Comparison of ENCODE assay signal across 8 cellular contexts in the genomic region with DNA sequence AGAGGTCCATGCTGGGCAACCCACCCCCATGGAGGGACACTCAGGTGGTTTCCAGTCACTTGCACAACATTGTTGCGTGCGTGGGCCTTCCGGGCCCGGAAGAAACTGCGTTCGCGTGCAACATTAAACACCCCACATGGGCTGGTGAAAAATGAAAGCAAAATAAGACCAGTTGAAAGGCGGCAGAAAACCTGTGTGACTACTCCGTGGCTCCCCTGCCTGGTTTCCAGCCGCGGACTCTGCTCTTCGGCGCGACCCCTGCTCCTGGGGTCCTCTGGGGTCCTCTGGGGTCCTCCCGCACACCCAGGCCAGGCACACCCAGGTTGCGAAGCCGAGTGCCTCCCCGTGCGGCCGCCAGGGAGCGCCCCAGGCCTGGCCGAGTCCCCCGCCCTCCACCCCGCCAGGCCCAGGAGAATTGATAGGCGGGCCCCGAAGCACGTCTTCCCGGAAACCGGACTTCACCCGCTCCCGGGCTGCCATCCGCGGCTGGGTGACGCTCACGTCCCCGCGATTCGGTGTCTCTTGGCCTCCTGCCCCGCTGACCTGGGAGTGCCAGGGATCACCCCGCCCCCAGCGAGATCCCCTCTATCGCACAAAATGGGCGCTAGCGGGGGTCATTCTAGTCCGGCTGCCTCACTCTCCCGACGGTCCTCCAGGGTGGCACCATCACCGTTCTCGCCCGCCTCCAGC. TPM values are rescaled to one million over a fixed set of nuclear protein-coding genes. Genes with fewer than 3 reads are reported as not detected.
DNase-seq lines count a peak whose midpoint lies in the region; ATAC-seq and TF ChIP-seq lines count a peak whose summit lies in the region.

No MANE protein-coding gene starts in this region.

- peaks cover 29% of the 10 kb centered on the region for H3K4me1 Mint-ChIP-seq in activated CD8-positive, alpha-beta T cell treated with anti-CD3 and anti-CD28 coated beads for 36 hours (ENCODE audit: low read depth)
- no peaks in the 10 kb centered on the region for H3K4me1 Mint-ChIP-seq in neural crest cell

- POLR2A ChIA-PET in activated CD8-positive, alpha-beta T cell treated with anti-CD3 and anti-CD28 coated beads for 36 hours (lab: Charles Lee), result interaction anchor here (0.6 to 1.1 kb wide), 3 partner anchors 9 to 330 kb away, joined by 3 to 4 read pairs (median 3); no protein-coding TSS in a partner anchor

- ATAC-seq in GM21825 (IDR thresholded peaks at IDR 0.05; ENCODE audit: unreplicated experiment), result peak; percentile 67
- ATAC-seq in activated CD8-positive, alpha-beta T cell treated with anti-CD3 and anti-CD28 coated beads for 36 hours, result peak; percentile 92

- intact Hi-C loops in activated CD8-positive, alpha-beta T cell treated with anti-CD3 and anti-CD28 coated beads for 36 hours (cut with micrococcal nuclease), result no loop called here
- intact Hi-C loops in testis (cut with DNase I; ENCODE audit: low total_unique reads), result no loop called here

- CTCF ChIA-PET in activated CD8-positive, alpha-beta T cell treated with anti-CD3 and anti-CD28 coated beads for 36 hours (lab: Charles Lee), result interaction anchor here (0.9 to 2.3 kb wide), 7 partner anchors 31 to 158 kb away, joined by 3 to 8 read pairs (median 5); no protein-coding TSS in a partner anchor

- 25 to 36% methylated on average over 14 to 50 of the region's 50 CpGs for WGBS in testis, 2 donors

- H3K4me3 ChIP-seq in epithelial cell of esophagus (ENCODE audit: low read length), result peak overlapping the region; percentile 36
- peak overlapping the region; percentile 39 to 58 for H3K4me3 ChIP-seq in testis

- H3K27ac Mint-ChIP-seq in activated CD8-positive, alpha-beta T cell treated with anti-CD3 and anti-CD28 coated beads for 36 hours, result peak overlapping the region; percentile 95
- no peak overlapping the region for H3K27ac Mint-ChIP-seq in neural crest cell (ENCODE audit: unreplicated experiment)

- DNase-seq in ELF-1 (ENCODE audit: low read depth, low spot score) (peak; percentile 70), MV-4-11 (lab: John Stamatoyannopoulos, UW) (peak; percentile 64), epithelial cell of esophagus (ENCODE audit: low read depth) (peak; percentile 47), neural crest cell (ENCODE audit: low read depth, low spot score) (no peak), testis (peak; percentile 72), NCI-H2107 (lab: John Stamatoyannopoulos, UW) (no peak)
- peak; percentile 85 for DNase-seq in activated CD8-positive, alpha-beta T cell treated with anti-CD3 and anti-CD28 coated beads for 36 hours

- H3K27me3 Mint-ChIP-seq in activated CD8-positive, alpha-beta T cell treated with anti-CD3 and anti-CD28 coated beads for 36 hours, result no peaks in the 10 kb centered on the region
- no peaks in the 10 kb centered on the region for H3K27me3 Mint-ChIP-seq in neural crest cell (ENCODE audit: low read depth)

- no peaks in the 10 kb centered on the region for H3K4me1 ChIP-seq in testis

- H3K27me3 ChIP-seq in testis, result no peaks in the 10 kb centered on the region

- H3K9me3 Mint-ChIP-seq in activated CD8-positive, alpha-beta T cell treated with anti-CD3 and anti-CD28 coated beads for 36 hours, result no peaks in the 10 kb centered on the region
- H3K9me3 Mint-ChIP-seq in neural crest cell, result no peaks in the 10 kb centered on the region

- TF ChIP-seq CTCF in activated CD8-positive, alpha-beta T cell treated with anti-CD3 and anti-CD28 coated beads for 36 hours (IDR thresholded peaks at IDR 0.05), result peak; percentile 84
- TF ChIP-seq CTCF in epithelial cell of esophagus (IDR thresholded peaks at IDR 0.05; ENCODE audit: insufficient read depth, low read depth, low read length, missing control alignments), result peak; percentile 46
- TF ChIP-seq CTCF in neural crest cell (conservative IDR thresholded peaks at IDR 0.05), result peak; percentile 62
- peak in 2 of 3 experiments; percentile 40 to 50 for TF ChIP-seq CTCF in testis (IDR thresholded peaks at IDR 0.05)

- TF ChIP-seq POLR2A in testis (IDR thresholded peaks at IDR 0.05), result no peak

- H3K9me3 ChIP-seq in testis, result no peaks in the 10 kb centered on the region

- H3K36me3 Mint-ChIP-seq in activated CD8-positive, alpha-beta T cell treated with anti-CD3 and anti-CD28 coated beads for 36 hours (ENCODE audit: low read depth), result peaks cover 3% of the 10 kb centered on the region
- H3K36me3 Mint-ChIP-seq in neural crest cell (ENCODE audit: low read depth), result peaks cover 18% of the 10 kb centered on the region

- H3K4me3 Mint-ChIP-seq in activated CD8-positive, alpha-beta T cell treated with anti-CD3 and anti-CD28 coated beads for 36 hours, result peak overlapping the region; percentile 91
- peak overlapping the region; percentile 47 for H3K4me3 Mint-ChIP-seq in neural crest cell

- peak overlapping the region; percentile 45 to 51 for H3K27ac ChIP-seq in testis

- H3K36me3 ChIP-seq in testis (ENCODE audit: low read depth, missing control alignments), result no peaks in the 10 kb centered on the region

RNA-seq across cellular contexts. Expression of a gene that starts 1.9 kb away (rescaled TPM):
- total RNA-seq in activated CD8-positive, alpha-beta T cell treated with anti-CD3 and anti-CD28 coated beads for 36 hours, result under 1 TPM; 0.11 to 0.20 TPM
- total RNA-seq in neural crest cell, result 0.09 and 0.16 TPM in 2 replicates
- total RNA-seq in testis, result 1 to 10 TPM in 1 of 2 donors, under 1 TPM in 1; 0.55 to 1.1 TPM
- 0.22 TPM for polyA plus RNA-seq in testis (ENCODE audit: insufficient read depth, low read depth, low replicate concordance)

Comparison
In these comparisons a context has a peak if more than half of its experiments do, and no peak if none do; other contexts are left out.
1. DNase-seq: peak in ELF-1 (single experiment), MV-4-11 (single experiment), activated CD8-positive, alpha-beta T cell treated with anti-CD3 and anti-CD28 coated beads for 36 hours (single experiment), epithelial cell of esophagus (single experiment) and testis (single experiment); none in neural crest cell (single experiment) and NCI-H2107 (single experiment).
2. Peak in every context shown above with its lines, with median percentiles within 50 percentile points of each other: CTCF ChIP-seq.